In genomic region chr2:3291113-3291512, GRCh38 we compare ENCODE assay signal across 13 cellular contexts.
A peak's percentile ranks its signal among the peaks of the same experiment; 100 is the strongest.
DNase-seq lines count a peak whose midpoint lies in the region; ATAC-seq and TF ChIP-seq lines count a peak whose summit lies in the region.
"Had no signal": no experiment of that assay in that cellular context is flagged by ENCODE, and none has a peak within 500 bp of the region (broad histone marks: within the 10 kb centered on the region; RNA-seq: fewer than 3 reads in every experiment).

No MANE protein-coding gene starts in this region.

- H2BK12ac ChIP-seq in neuronal stem cell (ENCODE audit: low read length), result no peak overlapping the region

- H3K27ac ChIP-seq in neuronal stem cell (replicated peaks; ENCODE audit: low read length) (no peak overlapping the region), spleen (no peak overlapping the region)
- H3K27ac ChIP-seq: C4-2B had no signal

- H3K9ac ChIP-seq in neuronal stem cell (ENCODE audit: low read depth, low read length, poor library complexity), result no peak overlapping the region

- intact Hi-C loops in spleen (cut with DNase I; ENCODE audit: low total_unique reads), result no loop called here

- no CpG with 5 or more reads among the region's 9 CpGs for WGBS in neuronal stem cell (ENCODE audit: extremely low coverage in 2 of 2, insufficient read length in 2 of 2, insufficient replicate concordance in 1 of 2), 2 donors
- WGBS in spleen, 5 donors, result 95 to 98% (median 98%) methylated on average over 9 of the region's 9 CpGs

- peak; percentile 44 for DNase-seq in H7
- DNase-seq in neuronal stem cell (ENCODE audit: low spot score), result no peak
- peak; percentile 51 for DNase-seq in spleen
- DNase-seq in NCI-H524 treated with DMSO at 0.1 percent for 48 hours (lab: John Stamatoyannopoulos, UW), result no peak
- no peak for DNase-seq in NCI-H146 treated with DMSO at 0.1 percent for 48 hours (lab: John Stamatoyannopoulos, UW; ENCODE audit: unreplicated experiment)
- no peak for DNase-seq in NCI-H2029 (lab: John Stamatoyannopoulos, UW)
- DNase-seq: CD4-positive, alpha-beta memory T cell; EL had no signal

- no peak for ATAC-seq in activated T-helper 17 cell treated with anti-CD3 and anti-CD28 coated beads, Interleukin-2, amount 50 U/mL, for 72 hours (replicated peaks)
- ATAC-seq: GM23338 had no signal

- H3K27me3 Mint-ChIP-seq in activated T-helper 17 cell treated with anti-CD3 and anti-CD28 coated beads, Interleukin-2, amount 50 U/mL, for 72 hours, result no peaks in the 10 kb centered on the region
- H3K27me3 Mint-ChIP-seq: CD4-positive, alpha-beta memory T cell had no signal

- H3K4me3 ChIP-seq in H7 (ENCODE audit: insufficient read depth, low read depth, low read length) (no peak overlapping the region), neuronal stem cell (ENCODE audit: low read length in 2 of 2) (no peak overlapping the region), spleen (no peak overlapping the region)
- H3K4me3 ChIP-seq: GM23338 had no signal

- H3K4me1 Mint-ChIP-seq in activated T-helper 17 cell treated with anti-CD3 and anti-CD28 coated beads, Interleukin-2, amount 50 U/mL, for 72 hours, result peaks cover 9% of the 10 kb centered on the region

- no peak overlapping the region for H4K8ac ChIP-seq in neuronal stem cell (ENCODE audit: low read depth, low read length)

- H3K36me3 ChIP-seq in H7 (replicated peaks; ENCODE audit: control insufficient read depth, insufficient read depth, low read length) (no peaks in the 10 kb centered on the region), neuronal stem cell (replicated peaks in 1 of 2; ENCODE audit: control insufficient read depth in 2 of 2, insufficient read depth in 2 of 2, low read length in 2 of 2) (peaks cover 0 to 1% of the 10 kb centered on the region in 2 donors), spleen (peaks cover 0 to 28% (median 0%) of the 10 kb centered on the region in 6 donors)

- no peak for TF ChIP-seq POLR2A in spleen (IDR thresholded peaks at IDR 0.05)

- no peak overlapping the region for H2BK15ac ChIP-seq in neuronal stem cell (ENCODE audit: low read length)

- H3K4me1 ChIP-seq in neuronal stem cell (ENCODE audit: control insufficient read depth in 2 of 2, insufficient read depth in 1 of 2, low read depth in 1 of 2, low read length in 2 of 2) (peaks cover 0 to 4% of the 10 kb centered on the region in 2 donors), spleen (peaks cover 0 to 4% (median 0%) of the 10 kb centered on the region in 6 donors)

- H3K36me3 Mint-ChIP-seq in activated T-helper 17 cell treated with anti-CD3 and anti-CD28 coated beads, Interleukin-2, amount 50 U/mL, for 72 hours (ENCODE audit: low read depth), result no peaks in the 10 kb centered on the region

- H2BK5ac ChIP-seq in neuronal stem cell (ENCODE audit: low read length), result no peak overlapping the region

- H3K4me3 Mint-ChIP-seq in activated T-helper 17 cell treated with anti-CD3 and anti-CD28 coated beads, Interleukin-2, amount 50 U/mL, for 72 hours, result no peak overlapping the region
- H3K4me3 Mint-ChIP-seq: CD4-positive, alpha-beta memory T cell; GM23338; H9 had no signal

- H3K4ac ChIP-seq in neuronal stem cell (ENCODE audit: low read length), result no peak overlapping the region

- peaks cover 3% of the 10 kb centered on the region for H3K79me1 ChIP-seq in neuronal stem cell (ENCODE audit: low read depth, low read length)

- H3K9me3 ChIP-seq in neuronal stem cell (replicated peaks in 1 of 2; ENCODE audit: control insufficient read depth in 2 of 2, insufficient read depth in 1 of 2, low read depth in 1 of 2, low read length in 2 of 2) (peaks cover 2 to 13% of the 10 kb centered on the region in 2 donors), spleen (peaks cover 0 to 5% (median 0%) of the 10 kb centered on the region in 8 donors)
- H3K9me3 ChIP-seq: BE2C had no signal

- H3K4me2 ChIP-seq in neuronal stem cell (ENCODE audit: insufficient read depth, low read length, poor library complexity, severe bottlenecking), result no peak overlapping the region
- H3K4me2 ChIP-seq: GM23338 had no signal

- peak overlapping the region; percentile 52 for H3K18ac ChIP-seq in neuronal stem cell (ENCODE audit: low read length)

- no peak overlapping the region for H2AFZ ChIP-seq in neuronal stem cell (ENCODE audit: low read length)
- H2AFZ ChIP-seq: GM23338 had no signal

- H3K27me3 ChIP-seq in H7 (ENCODE audit: control insufficient read depth, insufficient read depth, low read length), result no peaks in the 10 kb centered on the region
- no peaks in the 10 kb centered on the region for H3K27me3 ChIP-seq in neuronal stem cell (ENCODE audit: control insufficient read depth in 3 of 3, insufficient read depth in 3 of 3, low read depth in 1 of 3, low read length in 3 of 3)
- H3K27me3 ChIP-seq in spleen (replicated peaks in 1 of 7), result no peaks in the 10 kb centered on the region
- H3K27me3 ChIP-seq: BE2C had no signal

- H4K91ac ChIP-seq in neuronal stem cell (ENCODE audit: low read depth, low read length, poor library complexity), result no peak overlapping the region

- H3K9me3 Mint-ChIP-seq in activated T-helper 17 cell treated with anti-CD3 and anti-CD28 coated beads, Interleukin-2, amount 50 U/mL, for 72 hours, result peaks cover 6% of the 10 kb centered on the region

- H3K23ac ChIP-seq in neuronal stem cell (ENCODE audit: low read depth, low read length, poor library complexity), result no peak overlapping the region

- H2AK5ac ChIP-seq in neuronal stem cell (ENCODE audit: low read depth, low read length), result no peak overlapping the region

- H2BK120ac ChIP-seq in neuronal stem cell (ENCODE audit: low read depth, low read length), result no peak overlapping the region

- TF ChIP-seq CTCF in spleen (IDR thresholded peaks at IDR 0.05 in 8 of 11, conservative IDR thresholded peaks at IDR 0.05 in 3 of 11), result no peak

- H3K14ac ChIP-seq in neuronal stem cell (ENCODE audit: low read length), result no peak overlapping the region

- peak overlapping the region; percentile 70 for H3K27ac Mint-ChIP-seq in activated T-helper 17 cell treated with anti-CD3 and anti-CD28 coated beads, Interleukin-2, amount 50 U/mL, for 72 hours
- H3K27ac Mint-ChIP-seq: GM23338, H9 had no signal

Comparison
In these comparisons a context has a peak if more than half of its experiments do, and no peak if none do; other contexts are left out.
1. DNase-seq: peak in H7 (single experiment) and spleen (single experiment); none in neuronal stem cell (single experiment), NCI-H524 treated with DMSO at 0.1 percent for 48 hours (single experiment), NCI-H146 treated with DMSO at 0.1 percent for 48 hours (single experiment) and NCI-H2029 (single experiment).